Comparison of ENCODE assay signal across 7 cellular contexts in the genomic region with DNA sequence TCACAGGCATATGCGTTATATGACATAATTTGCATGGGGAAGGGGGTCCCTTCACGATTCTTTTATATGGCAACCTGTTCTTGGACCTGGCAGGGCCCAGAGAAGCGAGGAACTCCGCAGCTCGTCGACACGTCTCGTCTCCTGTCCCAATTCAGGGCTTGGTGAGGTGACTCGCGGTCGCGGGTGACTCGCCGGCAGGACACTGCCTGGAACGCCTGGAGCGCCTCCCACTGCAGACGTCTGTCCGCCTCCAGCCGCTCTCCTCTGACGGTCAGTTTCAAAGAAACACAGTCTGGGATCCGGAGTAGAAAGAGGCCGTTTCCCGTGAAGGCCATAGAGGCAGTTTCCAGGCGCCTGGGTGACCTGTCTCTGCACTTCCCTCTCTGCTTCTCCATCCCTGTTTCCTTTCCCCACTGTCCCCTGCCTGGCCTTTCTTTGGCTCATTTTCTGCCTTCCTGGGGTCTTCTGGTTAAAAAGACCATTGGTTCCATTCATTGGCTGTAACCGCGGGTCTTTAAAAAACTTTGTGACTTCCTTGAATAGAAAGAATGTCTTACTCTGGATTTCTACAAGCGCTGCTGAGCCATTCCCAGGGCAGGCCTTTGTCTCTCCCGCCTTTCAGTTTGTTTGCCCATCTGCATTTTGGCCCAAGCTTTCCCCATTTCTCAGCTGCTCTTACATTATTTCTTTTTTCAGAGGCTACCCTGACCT. TPM values are rescaled to one million over a fixed set of nuclear protein-coding genes. Genes with fewer than 3 reads are reported as not detected.
A peak's percentile ranks its signal among the peaks of the same experiment; 100 is the strongest.
DNase-seq lines count a peak whose midpoint lies in the region; ATAC-seq, FAIRE-seq and TF ChIP-seq lines count a peak whose summit lies in the region.

No MANE protein-coding gene starts in this region.

- BruUV-seq in GM12878 (replicated peaks; lab: Mats Ljungman, UMichigan), result no TSS peak

- no peaks in the 10 kb centered on the region for H4K20me1 ChIP-seq in GM12878 (ENCODE audit: control insufficient read depth, insufficient read depth)

- H3K4me1 ChIP-seq in HUES64 (ENCODE audit: insufficient read depth, low read length) (peaks cover 34% of the 10 kb centered on the region), GM12878 (ENCODE audit: control insufficient read depth, insufficient read depth, low read length) (peaks cover 30% of the 10 kb centered on the region), subcutaneous abdominal adipose tissue (ENCODE audit: control insufficient read depth in 5 of 5, insufficient read depth in 5 of 5, low read length in 5 of 5) (peaks cover 3 to 54% (median 33%) of the 10 kb centered on the region in 5 donors)

- in situ Hi-C loops in GM12878 (cut with MboI), result no loop called here

- H3K36me3 ChIP-seq in HUES64 (ENCODE audit: insufficient read depth, low read length) (peaks cover 46% of the 10 kb centered on the region), GM12878 (ENCODE audit: control insufficient read depth in 2 of 2, insufficient read depth in 2 of 2, low read length in 1 of 2) (no peaks in the 10 kb centered on the region), subcutaneous abdominal adipose tissue (ENCODE audit: control insufficient read depth in 5 of 5, insufficient read depth in 5 of 5, low read length in 5 of 5) (peaks cover 0 to 40% (median 17%) of the 10 kb centered on the region in 5 donors)

- no peaks in the 10 kb centered on the region for H3K79me2 ChIP-seq in GM12878 (ENCODE audit: control insufficient read depth, insufficient read depth, low read length)

- WGBS in HUES64, result 2% methylated on average over 28 of the region's 28 CpGs
- WGBS in GM12878 (ENCODE audit: insufficient coverage, insufficient replicate concordance, low lambda C conversion rate, missing lambda C conversion rate), result 97% methylated on average over 28 of the region's 28 CpGs

- H2AFZ ChIP-seq in GM12878 (ENCODE audit: control insufficient read depth, low read depth, low read length), result no peak overlapping the region

- TF ChIP-seq RAD21 in GM12878 (IDR thresholded peaks at IDR 0.05; ENCODE audit: insufficient read depth, low read depth, low read length), result no peak

- H3K9ac ChIP-seq in HUES64 (ENCODE audit: low read depth, low read length) (peak overlapping the region; percentile 88), GM12878 (ENCODE audit: control insufficient read depth, insufficient read depth, low read length) (no peak overlapping the region), subcutaneous abdominal adipose tissue (ENCODE audit: low read length in 5 of 5) (peak overlapping the region in 3 of 5 donors; percentile 77 to 83 (median 78))

- POLR2A ChIA-PET in GM12878 (lab: Charles Lee), result no interaction called here

- no peak for TF ChIP-seq CTCF in GM12878 (IDR thresholded peaks at IDR 0.05 in 2 of 3, conservative IDR thresholded peaks at IDR 0.05 in 1 of 3; ENCODE audit: control insufficient read depth in 2 of 3, extremely low read depth in 1 of 3, insufficient read depth in 1 of 3, low read depth in 3 of 3, low read length in 3 of 3)

- intact Hi-C loops in GM12878 (cut with micrococcal nuclease; ENCODE audit: unreplicated experiment), result no loop called here

- CTCF ChIA-PET in GM12878 (lab: Yijun Ruan, JAX), result interaction anchor here (10.7 kb wide), 1 partner anchor 20 kb away, joined by 56 read pairs; no protein-coding TSS in a partner anchor

- FAIRE-seq in GM12878 (lab: Jason Lieb, UNC), result no peak

- SMC1A ChIA-PET in GM12878 (lab: Charles Lee; ENCODE audit: uncharacterized antibody, unreplicated experiment), result interaction anchor here (0.6 to 2.4 kb wide), 3 partner anchors 20 to 76 kb away, joined by 3 to 6 read pairs (median 3); no protein-coding TSS in a partner anchor

- ATAC-seq in GM12878 (no peak), GM18861 (IDR thresholded peaks at IDR 0.05; ENCODE audit: unreplicated experiment) (no peak), HG03095 (IDR thresholded peaks at IDR 0.05; ENCODE audit: unreplicated experiment) (no peak)

- H3K4me2 ChIP-seq in GM12878 (ENCODE audit: control insufficient read depth, insufficient read depth), result peak overlapping the region; percentile 77; the same call in 1 of the 2 replicates

- no peaks in the 10 kb centered on the region for H3K9me3 ChIP-seq in HUES64 (ENCODE audit: insufficient read depth, low read depth, low read length)
- no peaks in the 10 kb centered on the region; the same call in 2 of the 3 replicates for H3K9me3 ChIP-seq in GM12878 (replicated peaks; ENCODE audit: control insufficient read depth, insufficient read depth, low read length)
- H3K9me3 ChIP-seq in subcutaneous abdominal adipose tissue (ENCODE audit: control insufficient read depth in 5 of 5, low read length in 5 of 5), result no peaks in the 10 kb centered on the region

- RAD21 ChIA-PET in GM12878 (lab: Charles Lee; ENCODE audit: unreplicated experiment), result no interaction called here

- H3K27ac ChIP-seq in HUES64 (ENCODE audit: low read depth, low read length) (peak overlapping the region; percentile 77), GM12878 (ENCODE audit: control insufficient read depth, insufficient read depth) (no peak overlapping the region), subcutaneous abdominal adipose tissue (ENCODE audit: low read depth, low read length) (peak overlapping the region; percentile 47)

- H3K27me3 ChIP-seq in HUES64 (ENCODE audit: insufficient read depth, low read length) (no peaks in the 10 kb centered on the region), GM12878 (replicated peaks in 1 of 2; ENCODE audit: control insufficient read depth in 2 of 2, insufficient read depth in 2 of 2, low read length in 1 of 2) (no peaks in the 10 kb centered on the region; a peak in 1 of 4 replicates), subcutaneous abdominal adipose tissue (ENCODE audit: control insufficient read depth in 5 of 5, insufficient read depth in 4 of 5, low read length in 5 of 5) (no peaks in the 10 kb centered on the region)

- peak overlapping the region; percentile 81 for H3K4me3 ChIP-seq in HUES64 (ENCODE audit: low read length)
- no peak overlapping the region for H3K4me3 ChIP-seq in GM12878
- peak overlapping the region; percentile 64 to 91 (median 80) for H3K4me3 ChIP-seq in subcutaneous abdominal adipose tissue (ENCODE audit: low read depth in 1 of 5, low read length in 5 of 5)

- TF ChIP-seq POLR2A in GM12878 (IDR thresholded peaks at IDR 0.05; ENCODE audit: low read depth, low read length), result no peak

- DNase-seq in GM12878 (ENCODE audit: low read depth, low spot score), result no peak
- peak; percentile 72 for DNase-seq in kidney tubule cell (ENCODE audit: low spot score)
- DNase-seq in NCI-H774 (lab: John Stamatoyannopoulos, UW), result no peak

- TF ChIP-seq EP300 in GM12878 (IDR thresholded peaks at IDR 0.05; ENCODE audit: borderline replicate concordance in 1 of 2, control insufficient read depth in 1 of 2, low read depth in 2 of 2, low read length in 2 of 2), result no peak

TF ChIP-seq in GM12878, 131 proteins besides CTCF, POLR2A, EP300 and RAD21 (continues in another document):
- TF ChIP-seq POU2F2 (IDR thresholded peaks at IDR 0.05; ENCODE audit: borderline replicate concordance, low read depth, low read length) (no peak), EGR1 (IDR thresholded peaks at IDR 0.05; ENCODE audit: borderline replicate concordance in 1 of 2, low read depth in 2 of 2, low read length in 2 of 2) (no peak), HDAC2 (IDR thresholded peaks at IDR 0.05) (no peak)

RNA-seq across cellular contexts. Expression of gene UPP1, which starts 1.2 kb away (rescaled TPM):
- 32.0 TPM for polyA plus RNA-seq in HUES64 (2013, experiment 1 of 2)
- 25.1 TPM for polyA plus RNA-seq in HUES64 (2013, experiment 2 of 2)
- 10.6 and 10.8 TPM in 2 replicates for total RNA-seq in GM12878 (2013; cell fraction: nucleolus; rRNA removed)
- 4.7 and 5.1 TPM in 2 replicates for total RNA-seq in GM12878 (2014; rRNA removed)
- total RNA-seq in GM12878 (2014; rRNA removed; fragmentation: Illumina TruSeq; extraction: Trizol), result 2.5 and 2.9 TPM in 2 replicates
- 6.2 and 6.3 TPM in 2 replicates for total RNA-seq in GM12878 (2021)
- polyA plus RNA-seq in GM12878 (2011; ENCODE audit: low read depth), result 5.1 TPM
- polyA plus RNA-seq in GM12878 (2011; rRNA removed), result 3.4 and 4.6 TPM in 2 replicates
- 4.9 and 5.9 TPM in 2 replicates for polyA plus RNA-seq in GM12878 (2011; cell fraction: cytosol; rRNA removed)
- 10.2 and 12.9 TPM in 2 replicates for polyA plus RNA-seq in GM12878 (2011; cell fraction: nucleus; rRNA removed)
- 7.9 and 8.5 TPM in 2 replicates for polyA plus RNA-seq in GM12878 (2012)
- 2.6 and 3.5 TPM in 2 replicates for polyA plus RNA-seq in GM12878 (2014; fragmentation: Illumina TruSeq; extraction: Trizol)
- polyA plus RNA-seq in GM12878 (2014; fragmentation: Nextera tagmentation; extraction: Ambion mirVana), result 1 to 10 TPM in 1 of 2 experiments, under 1 TPM in 1; 0.93 to 3.8 TPM
- polyA plus RNA-seq in GM12878 (2014; rRNA removed), result 7.9 and 9.4 TPM in 2 replicates
- polyA plus RNA-seq in GM12878 (2016; fragmentation: Nextera tagmentation; extraction: Ambion mirVana), result 1 to 10 TPM; 3.1 to 3.9 TPM
- 2.6 and 4.6 TPM in 2 replicates for polyA minus RNA-seq in GM12878 (2011; rRNA and poly(A)+ RNA removed)
- 3.7 and 4.4 TPM in 2 replicates for polyA minus RNA-seq in GM12878 (2011; cell fraction: cytosol; rRNA and poly(A)+ RNA removed)
- 3.5 and 4.6 TPM in 2 replicates for polyA minus RNA-seq in GM12878 (2011; cell fraction: nucleus; rRNA and poly(A)+ RNA removed)

RNA-seq across cellular contexts. Expression of gene C7orf57, which starts 54.9 kb away (rescaled TPM):
- not detected for polyA plus RNA-seq in HUES64 (2013, experiment 1 of 2)
- polyA plus RNA-seq in HUES64 (2013, experiment 2 of 2), result 0.25 TPM
- not detected in 2 replicates for total RNA-seq in GM12878 (2013; cell fraction: nucleolus; rRNA removed)
- total RNA-seq in GM12878 (2014; rRNA removed) (not detected in 2 replicates), GM12878 (2014; rRNA removed; fragmentation: Illumina TruSeq; extraction: Trizol) (0.09 TPM in 1 of 2 replicates, not detected in the other), GM12878 (2021) (not detected in 2 replicates)
- not detected for polyA plus RNA-seq in GM12878 (2011; ENCODE audit: low read depth)
- polyA plus RNA-seq in GM12878 (2011; rRNA removed) (0.04 and 0.10 TPM in 2 replicates), GM12878 (2014; fragmentation: Illumina TruSeq; extraction: Trizol) (0.10 TPM in 1 of 2 replicates, not detected in the other), GM12878 (2014; fragmentation: Nextera tagmentation; extraction: Ambion mirVana) (under 1 TPM; 0.07 to 0.21 TPM), GM12878 (2014; rRNA removed) (0.04 TPM in 2 replicates), GM12878 (2016; fragmentation: Nextera tagmentation; extraction: Ambion mirVana) (not detected)
- polyA plus RNA-seq in GM12878 (2011; cell fraction: cytosol; rRNA removed), result not detected in 2 replicates
- not detected in 2 replicates for polyA plus RNA-seq in GM12878 (2011; cell fraction: nucleus; rRNA removed)
- not detected in 2 replicates for polyA plus RNA-seq in GM12878 (2012)
- polyA minus RNA-seq in GM12878 (2011; rRNA and poly(A)+ RNA removed), result not detected in 2 replicates
- polyA minus RNA-seq in GM12878 (2011; cell fraction: cytosol; rRNA and poly(A)+ RNA removed), result not detected in 2 replicates
- polyA minus RNA-seq in GM12878 (2011; cell fraction: nucleus; rRNA and poly(A)+ RNA removed), result not detected in 2 replicates
